ENCODE assay signal across 1 cellular context in the genomic region with DNA sequence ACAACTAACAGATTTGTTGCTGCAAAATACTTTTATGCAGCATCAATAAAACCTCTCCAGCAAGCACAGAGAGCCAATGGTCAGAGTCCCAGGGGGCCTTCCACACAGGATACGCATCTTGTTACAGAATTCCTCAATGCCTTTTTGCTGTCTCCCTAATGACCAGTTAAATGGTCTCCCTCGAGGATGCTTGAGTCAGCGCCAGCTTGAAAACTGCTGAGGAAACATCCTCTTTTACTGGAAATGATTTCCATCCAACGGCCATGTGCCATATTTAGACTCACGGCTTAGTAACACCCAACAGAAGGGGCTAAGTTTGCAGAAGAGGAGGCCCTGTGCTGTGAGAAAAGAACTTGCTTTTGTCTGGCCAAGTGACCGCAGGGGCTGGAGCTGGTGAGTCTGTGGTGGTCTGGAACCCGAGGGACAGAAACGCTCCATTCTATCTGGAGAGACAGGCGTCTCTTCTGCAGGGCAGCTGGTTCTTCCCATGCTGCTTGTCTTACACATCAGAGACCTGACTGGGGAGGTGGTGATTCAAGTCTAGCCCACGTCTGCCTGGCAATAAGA.
TF ChIP-seq lines count a peak whose summit lies in the region.

No MANE protein-coding gene starts in this region.

TF ChIP-seq in GM23338, 12 proteins besides CTCF, POLR2A, EP300 and RAD21 (continued from another document):
- TF ChIP-seq, protein P1, sequence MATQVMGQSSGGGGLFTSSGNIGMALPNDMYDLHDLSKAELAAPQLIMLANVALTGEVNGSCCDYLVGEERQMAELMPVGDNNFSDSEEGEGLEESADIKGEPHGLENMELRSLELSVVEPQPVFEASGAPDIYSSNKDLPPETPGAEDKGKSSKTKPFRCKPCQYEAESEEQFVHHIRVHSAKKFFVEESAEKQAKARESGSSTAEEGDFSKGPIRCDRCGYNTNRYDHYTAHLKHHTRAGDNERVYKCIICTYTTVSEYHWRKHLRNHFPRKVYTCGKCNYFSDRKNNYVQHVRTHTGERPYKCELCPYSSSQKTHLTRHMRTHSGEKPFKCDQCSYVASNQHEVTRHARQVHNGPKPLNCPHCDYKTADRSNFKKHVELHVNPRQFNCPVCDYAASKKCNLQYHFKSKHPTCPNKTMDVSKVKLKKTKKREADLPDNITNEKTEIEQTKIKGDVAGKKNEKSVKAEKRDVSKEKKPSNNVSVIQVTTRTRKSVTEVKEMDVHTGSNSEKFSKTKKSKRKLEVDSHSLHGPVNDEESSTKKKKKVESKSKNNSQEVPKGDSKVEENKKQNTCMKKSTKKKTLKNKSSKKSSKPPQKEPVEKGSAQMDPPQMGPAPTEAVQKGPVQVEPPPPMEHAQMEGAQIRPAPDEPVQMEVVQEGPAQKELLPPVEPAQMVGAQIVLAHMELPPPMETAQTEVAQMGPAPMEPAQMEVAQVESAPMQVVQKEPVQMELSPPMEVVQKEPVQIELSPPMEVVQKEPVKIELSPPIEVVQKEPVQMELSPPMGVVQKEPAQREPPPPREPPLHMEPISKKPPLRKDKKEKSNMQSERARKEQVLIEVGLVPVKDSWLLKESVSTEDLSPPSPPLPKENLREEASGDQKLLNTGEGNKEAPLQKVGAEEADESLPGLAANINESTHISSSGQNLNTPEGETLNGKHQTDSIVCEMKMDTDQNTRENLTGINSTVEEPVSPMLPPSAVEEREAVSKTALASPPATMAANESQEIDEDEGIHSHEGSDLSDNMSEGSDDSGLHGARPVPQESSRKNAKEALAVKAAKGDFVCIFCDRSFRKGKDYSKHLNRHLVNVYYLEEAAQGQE (IDR thresholded peaks at IDR 0.05; ENCODE audit: unreplicated experiment) = no peak
